Comparison of ENCODE assay signal across 18 cellular contexts in genomic region chr4:78210694-78211093, GRCh38.
DNase-seq lines count a peak whose midpoint lies in the region; ATAC-seq and TF ChIP-seq lines count a peak whose summit lies in the region.
"Had no signal": no experiment of that assay in that cellular context is flagged by ENCODE, and none has a peak within 500 bp of the region (broad histone marks: within the 10 kb centered on the region; RNA-seq: fewer than 3 reads in every experiment).

No MANE protein-coding gene starts in this region.

- peak overlapping the region; percentile 27 for H3K27ac Mint-ChIP-seq in progenitor cell of endocrine pancreas
- no peak overlapping the region for H3K27ac Mint-ChIP-seq in activated T-cell treated with anti-CD3 and anti-CD28 coated beads, Interleukin-2, amount 50 U/mL, for 72 hours
- H3K27ac Mint-ChIP-seq: B cell; CD4-positive, alpha-beta T cell; CD8-positive, alpha-beta T cell had no signal

- WGBS in esophagus muscularis mucosa = 100% methylated on average over 3 of the region's 3 CpGs

- no peak for TF ChIP-seq POLR2A in esophagus muscularis mucosa (IDR thresholded peaks at IDR 0.05; ENCODE audit: low read depth)

- no peaks in the 10 kb centered on the region for H3K9me3 ChIP-seq in esophagus muscularis mucosa
- H3K9me3 ChIP-seq: A549; BLaER1 treated with 17β-estradiol and CSF1 and Interleukin-3, amounts not matched to agents 10 nM and 100 nM; Caco-2 had no signal

- no peak overlapping the region for H3K4me3 ChIP-seq in esophagus muscularis mucosa
- H3K4me3 ChIP-seq: A549; BLaER1 treated with 17β-estradiol and CSF1 and Interleukin-3, amounts not matched to agents 10 nM and 100 nM had no signal

- peaks cover 42% of the 10 kb centered on the region for H3K4me1 Mint-ChIP-seq in progenitor cell of endocrine pancreas (ENCODE audit: low read depth)
- no peaks in the 10 kb centered on the region for H3K4me1 Mint-ChIP-seq in activated T-cell treated with anti-CD3 and anti-CD28 coated beads, Interleukin-2, amount 50 U/mL, for 72 hours (ENCODE audit: low read depth)
- H3K4me1 Mint-ChIP-seq: B cell had no signal

- no peak for ATAC-seq in GM21360 (IDR thresholded peaks at IDR 0.05; ENCODE audit: unreplicated experiment)
- ATAC-seq in activated T-cell treated with anti-CD3 and anti-CD28 coated beads, Interleukin-2, amount 50 U/mL, for 72 hours (replicated peaks in 1 of 2) = no peak
- ATAC-seq: A549; CD8-positive, alpha-beta T cell had no signal

- no peaks in the 10 kb centered on the region for H3K9me3 Mint-ChIP-seq in progenitor cell of endocrine pancreas (ENCODE audit: low read depth)
- H3K9me3 Mint-ChIP-seq in activated T-cell treated with anti-CD3 and anti-CD28 coated beads, Interleukin-2, amount 50 U/mL, for 72 hours = no peaks in the 10 kb centered on the region
- H3K9me3 Mint-ChIP-seq: CD4-positive, alpha-beta T cell; CD8-positive, alpha-beta T cell had no signal

- peaks cover 7% of the 10 kb centered on the region for H3K36me3 Mint-ChIP-seq in progenitor cell of endocrine pancreas (ENCODE audit: insufficient read depth)
- no peaks in the 10 kb centered on the region for H3K36me3 Mint-ChIP-seq in activated T-cell treated with anti-CD3 and anti-CD28 coated beads, Interleukin-2, amount 50 U/mL, for 72 hours (ENCODE audit: insufficient read depth in 2 of 2)
- H3K36me3 Mint-ChIP-seq: CD8-positive, alpha-beta T cell had no signal

- no peaks in the 10 kb centered on the region for H3K27me3 Mint-ChIP-seq in progenitor cell of endocrine pancreas
- no peaks in the 10 kb centered on the region for H3K27me3 Mint-ChIP-seq in activated T-cell treated with anti-CD3 and anti-CD28 coated beads, Interleukin-2, amount 50 U/mL, for 72 hours (ENCODE audit: low read depth)

- H3K4me3 Mint-ChIP-seq in progenitor cell of endocrine pancreas (ENCODE audit: low read depth) = no peak overlapping the region
- no peak overlapping the region for H3K4me3 Mint-ChIP-seq in activated T-cell treated with anti-CD3 and anti-CD28 coated beads, Interleukin-2, amount 50 U/mL, for 72 hours
- H3K4me3 Mint-ChIP-seq: B cell; CD4-positive, alpha-beta T cell; CD8-positive, alpha-beta T cell had no signal

- intact Hi-C loops in esophagus muscularis mucosa (cut with DNase I) = no loop called here

- no peaks in the 10 kb centered on the region for H3K27me3 ChIP-seq in esophagus muscularis mucosa
- H3K27me3 ChIP-seq: BLaER1 treated with 17β-estradiol and CSF1 and Interleukin-3, amounts not matched to agents 10 nM and 100 nM had no signal

- H3K4me1 ChIP-seq in esophagus muscularis mucosa = peaks cover 0 to 18% (median 9%) of the 10 kb centered on the region in 4 donors
- H3K4me1 ChIP-seq: A549 had no signal

- no peaks in the 10 kb centered on the region for H3K36me3 ChIP-seq in esophagus muscularis mucosa
- H3K36me3 ChIP-seq: BLaER1 treated with 17β-estradiol and CSF1 and Interleukin-3, amounts not matched to agents 10 nM and 100 nM had no signal

- TF ChIP-seq EP300 in esophagus muscularis mucosa (IDR thresholded peaks at IDR 0.05) = no peak

- TF ChIP-seq CTCF in esophagus muscularis mucosa (IDR thresholded peaks at IDR 0.05) (no peak), progenitor cell of endocrine pancreas (IDR thresholded peaks at IDR 0.05; ENCODE audit: unreplicated experiment) (no peak)

- DNase-seq in SK-N-DZ (ENCODE audit: low spot score) (peak; percentile 81), esophagus muscularis mucosa (ENCODE audit: extremely low spot score) (peak; percentile 68), progenitor cell of endocrine pancreas (ENCODE audit: low spot score, unreplicated experiment) (no peak), caudate nucleus (lab: John Stamatoyannopoulos, UW) (no peak)
- DNase-seq in activated T-cell treated with anti-CD3 and anti-CD28 coated beads, Interleukin-2, amount 50 U/mL, for 72 hours = no peak
- DNase-seq: AML-193; Caco-2; Calu3; CD4-positive, alpha-beta T cell; CD8-positive, alpha-beta T cell; DMS79 treated with DMSO at 0.1 percent for 48 hours; GF-D8 had no signal

- H3K27ac ChIP-seq in esophagus muscularis mucosa (replicated peaks in 1 of 4) (no peak overlapping the region), caudate nucleus (ENCODE audit: low read depth, low read length) (no peak overlapping the region)
- H3K27ac ChIP-seq: 22Rv1; A549; BLaER1 treated with 17β-estradiol and CSF1 and Interleukin-3, amounts not matched to agents 10 nM and 100 nM; C4-2B had no signal

Comparison
In these comparisons a context has a peak if more than half of its experiments do, and no peak if none do; other contexts are left out.
1. DNase-seq: peak in SK-N-DZ (single experiment) and esophagus muscularis mucosa (single experiment); none in progenitor cell of endocrine pancreas (single experiment), caudate nucleus (0 of 61) and activated T-cell treated with anti-CD3 and anti-CD28 coated beads, Interleukin-2, amount 50 U/mL, for 72 hours (0 of 2).